Comparison of ENCODE assay signal across 1 cellular context in genomic region chr2:20224191-20224715, GRCh38.
TF ChIP-seq lines count a peak whose summit lies in the region.

No MANE protein-coding gene starts in this region.

TF ChIP-seq in HepG2, 621 proteins besides CTCF, POLR2A, EP300 and RAD21 (continued from another document):
- TF ChIP-seq ZNF407 (CRISPR knock-in tag; IDR thresholded peaks at IDR 0.05; ENCODE audit: not compliant biosample characterization) (no peak), PCBP2 (optimal IDR thresholded peaks at IDR 0.05; ENCODE audit: low read depth, low read length, poor library complexity, severe bottlenecking) (no peak), ZNF121 (CRISPR knock-in tag; IDR thresholded peaks at IDR 0.05) (peak; percentile 15; the same call in 1 of the 2 replicates), ZMAT3 (CRISPR knock-in tag; conservative IDR thresholded peaks at IDR 0.05) (0 out of 2 replicates have a peak, but pooled peaks have one; percentile 5), THAP11 (CRISPR knock-in tag; IDR thresholded peaks at IDR 0.05) (peak; percentile 3; the same call in 1 of the 2 replicates), STAT6 (CRISPR knock-in tag; IDR thresholded peaks at IDR 0.05; ENCODE audit: borderline replicate concordance) (0 out of 2 replicates have a peak, but pooled peaks have one; percentile 53), ONECUT2 (CRISPR knock-in tag; IDR thresholded peaks at IDR 0.05) (no peak), E2F5 (CRISPR knock-in tag; conservative IDR thresholded peaks at IDR 0.05) (no peak), FOXO1 (CRISPR knock-in tag; IDR thresholded peaks at IDR 0.05) (no peak), HDAC6 (IDR thresholded peaks at IDR 0.05; ENCODE audit: low read depth, low read length) (no peak), ZBTB34 (CRISPR knock-in tag; IDR thresholded peaks at IDR 0.05) (no peak), NCOR1 (IDR thresholded peaks at IDR 0.05; ENCODE audit: borderline replicate concordance, low read length) (no peak), NKX3-1 (CRISPR knock-in tag; IDR thresholded peaks at IDR 0.05) (no peak), STAG1 (CRISPR knock-in tag; IDR thresholded peaks at IDR 0.05) (0 out of 2 replicates have a peak, but pooled peaks have one; percentile 13), TFDP1 (CRISPR knock-in tag; IDR thresholded peaks at IDR 0.05; ENCODE audit: borderline replicate concordance) (no peak), ZSCAN31 (CRISPR knock-in tag; IDR thresholded peaks at IDR 0.05; ENCODE audit: low read depth) (no peak), ZBTB25 (CRISPR knock-in tag; IDR thresholded peaks at IDR 0.05) (0 out of 2 replicates have a peak, but pooled peaks have one; percentile 24), ZNF253 (CRISPR knock-in tag; IDR thresholded peaks at IDR 0.05; ENCODE audit: borderline replicate concordance) (no peak), FLYWCH1 (CRISPR knock-in tag; IDR thresholded peaks at IDR 0.05) (0 out of 2 replicates have a peak, but pooled peaks have one; percentile 27), ZNF777 (CRISPR knock-in tag; IDR thresholded peaks at IDR 0.05) (peak; percentile 40), MAZ (IDR thresholded peaks at IDR 0.05; ENCODE audit: borderline replicate concordance, low read depth, low read length) (no peak), MAZ (CRISPR knock-in tag; IDR thresholded peaks at IDR 0.05; ENCODE audit: low read depth) (no peak), GPBP1L1 (CRISPR knock-in tag; IDR thresholded peaks at IDR 0.05) (no peak), MBD4 (IDR thresholded peaks at IDR 0.05; ENCODE audit: borderline replicate concordance, low read length) (no peak), ZNF761 (CRISPR knock-in tag; conservative IDR thresholded peaks at IDR 0.05) (no peak)
